In genomic region chr6:24899647-24900325, GRCh38 we compare ENCODE assay signal across 12 cellular contexts. TPM values are rescaled to one million over a fixed set of nuclear protein-coding genes. Genes with fewer than 3 reads are reported as not detected.
DNase-seq lines count a peak whose midpoint lies in the region; ATAC-seq and TF ChIP-seq lines count a peak whose summit lies in the region.
"Had no signal": no experiment of that assay in that cellular context is flagged by ENCODE, and none has a peak within 500 bp of the region (broad histone marks: within the 10 kb centered on the region; RNA-seq: fewer than 3 reads in every experiment).

No MANE protein-coding gene starts in this region.

- no peaks in the 10 kb centered on the region for H3K79me1 ChIP-seq in H9 (ENCODE audit: insufficient read depth, low read depth, low read length, poor library complexity, severe bottlenecking)

- no peak overlapping the region for H3K14ac ChIP-seq in H9 (ENCODE audit: insufficient read depth, low read length)

- no peak overlapping the region for H3K18ac ChIP-seq in H9 (ENCODE audit: insufficient read length, low read depth, low read length)

- H2BK15ac ChIP-seq in H9 (ENCODE audit: low read depth, low read length) = no peak overlapping the region

- H3K23ac ChIP-seq in H9 (ENCODE audit: insufficient read length, low read depth, low read length) = no peak overlapping the region

- H3K9me3 ChIP-seq in H9 (ENCODE audit: control insufficient read depth, low read depth, low read length) (no peaks in the 10 kb centered on the region), left lung (no peaks in the 10 kb centered on the region)

- WGBS in H9 (ENCODE audit: extremely low coverage, insufficient read length, low lambda C conversion rate) = no CpG with 5 or more reads among the region's 11 CpGs

- DNase-seq in H9 (no peak), astrocyte of the hippocampus (ENCODE audit: low read depth, low spot score) (peak; percentile 81), left colon (no peak), left lung (no peak), DMS79 treated with DMSO at 0.1 percent for 48 hours (lab: John Stamatoyannopoulos, UW) (no peak)
- DNase-seq in T-helper 2 cell treated with Interferon-gamma antibody and Interleukin-4, amounts not matched to agents 5 μg/mL and 100 μg/mL, for 36 hours (ENCODE audit: low spot score) = peak; percentile 49
- DNase-seq in stimulated activated CD8-positive, alpha-beta memory T cell treated with anti-CD3 and anti-CD28 coated beads, Interleukin-15, amount 100 ng/mL, for 48 hours (ENCODE audit: low read depth in 2 of 2) = peak; percentile 25 to 36
- DNase-seq: foreskin keratinocyte, IMR-90 had no signal

- H2AK5ac ChIP-seq in H9 (ENCODE audit: insufficient read length, low read length) = no peak overlapping the region

- no peak overlapping the region for H3K56ac ChIP-seq in H9 (ENCODE audit: insufficient read length, low read depth, low read length)

- no peak overlapping the region for H2BK12ac ChIP-seq in H9 (ENCODE audit: insufficient read length, low read depth, low read length)

- no peak overlapping the region for H3K4me3 ChIP-seq in left lung
- H3K4me3 ChIP-seq: cardiac muscle cell, lung had no signal

- H3K4me2 ChIP-seq in H9 (ENCODE audit: insufficient read depth, insufficient read length, low read length) = no peak overlapping the region

- no peaks in the 10 kb centered on the region for H4K20me1 ChIP-seq in H9 (ENCODE audit: control insufficient read depth, insufficient read depth, insufficient read length)

- no peaks in the 10 kb centered on the region for H3K9me3 Mint-ChIP-seq in H9
- peaks cover 11% of the 10 kb centered on the region for H3K9me3 Mint-ChIP-seq in T-helper 2 cell treated with Interferon-gamma antibody and Interleukin-4, amounts not matched to agents 5 μg/mL and 100 μg/mL, for 36 hours

- H3K27ac ChIP-seq in H9 (ENCODE audit: insufficient read length, low read depth, low read length) (no peak overlapping the region), left lung (no peak overlapping the region)
- H3K27ac ChIP-seq: cardiac muscle cell, foreskin keratinocyte had no signal

- no peak overlapping the region for H2BK5ac ChIP-seq in H9 (ENCODE audit: insufficient read length, low read length)

- no peak overlapping the region for H4K91ac ChIP-seq in H9 (ENCODE audit: insufficient read length, low read depth, low read length)

- peak overlapping the region; percentile 38 to 85 (median 61); a peak in 3 of 7 replicates for H3K27ac Mint-ChIP-seq in H9
- H3K27ac Mint-ChIP-seq in T-helper 2 cell treated with Interferon-gamma antibody and Interleukin-4, amounts not matched to agents 5 μg/mL and 100 μg/mL, for 36 hours = peak overlapping the region; percentile 11

- no peak overlapping the region for H3T11ph ChIP-seq in H9 (ENCODE audit: low read length)

- H3K27me3 ChIP-seq in H9 (ENCODE audit: insufficient read depth, low read length) = no peaks in the 10 kb centered on the region
- no peaks in the 10 kb centered on the region for H3K27me3 ChIP-seq in left lung
- H3K27me3 ChIP-seq: cardiac muscle cell had no signal

- no peak overlapping the region for H2BK120ac ChIP-seq in H9 (ENCODE audit: low read depth, low read length, poor library complexity, severe bottlenecking)

- ATAC-seq in left colon = no peak
- ATAC-seq in left lung = no peak
- ATAC-seq: foreskin keratinocyte had no signal

- no peak overlapping the region for H3K4ac ChIP-seq in H9 (ENCODE audit: low read depth, low read length)

- peaks cover 0 to 8% (median 0%) of the 10 kb centered on the region in 3 experiments; a peak in 2 of 7 replicates for H3K36me3 Mint-ChIP-seq in H9 (ENCODE audit: insufficient read depth in 1 of 3, low read depth in 3 of 3)
- peaks cover 79% of the 10 kb centered on the region for H3K36me3 Mint-ChIP-seq in T-helper 2 cell treated with Interferon-gamma antibody and Interleukin-4, amounts not matched to agents 5 μg/mL and 100 μg/mL, for 36 hours (ENCODE audit: low read depth)

- no peak for TF ChIP-seq CTCF in H9 (conservative IDR thresholded peaks at IDR 0.05)
- TF ChIP-seq CTCF in left lung (IDR thresholded peaks at IDR 0.05) = no peak

- H3K4me1 ChIP-seq in H9 (ENCODE audit: insufficient read depth, low read length) (no peaks in the 10 kb centered on the region), left lung (peaks cover 0 to 35% of the 10 kb centered on the region in 2 donors)
- H3K4me1 ChIP-seq: foreskin keratinocyte had no signal

- H4K8ac ChIP-seq in H9 (replicated peaks; ENCODE audit: insufficient read length, low read depth, low read length) = no peak overlapping the region

- H3K23me2 ChIP-seq in H9 (ENCODE audit: insufficient read length, low read depth, low read length, poor library complexity, severe bottlenecking) = no peaks in the 10 kb centered on the region

- peaks cover 0 to 19% of the 10 kb centered on the region in 2 donors for H3K36me3 ChIP-seq in left lung
- H3K36me3 ChIP-seq: cardiac muscle cell had no signal

- intact Hi-C loops in left colon (cut with DNase I, micrococcal nuclease) (no loop called here), left lung (cut with DNase I) (no loop called here)

- H3K79me2 ChIP-seq in H9 (ENCODE audit: insufficient read depth, low read length) = no peaks in the 10 kb centered on the region

- H3K4me1 Mint-ChIP-seq in H9 = peaks cover 14 to 18% of the 10 kb centered on the region in 2 experiments; a peak in 3 of 4 replicates
- H3K4me1 Mint-ChIP-seq in T-helper 2 cell treated with Interferon-gamma antibody and Interleukin-4, amounts not matched to agents 5 μg/mL and 100 μg/mL, for 36 hours (ENCODE audit: low read depth) = peaks cover 40% of the 10 kb centered on the region

- H2BK20ac ChIP-seq in H9 (ENCODE audit: low read depth, low read length, poor library complexity, severe bottlenecking) = no peak overlapping the region

- H3K9ac ChIP-seq in H9 (ENCODE audit: extremely low read depth, insufficient read length, low read length) = no peak overlapping the region

- H3K4me3 Mint-ChIP-seq in H9 = no peak overlapping the region
- peak overlapping the region; percentile 43 for H3K4me3 Mint-ChIP-seq in T-helper 2 cell treated with Interferon-gamma antibody and Interleukin-4, amounts not matched to agents 5 μg/mL and 100 μg/mL, for 36 hours

- no peak overlapping the region for H2AFZ ChIP-seq in H9 (ENCODE audit: low read length)

- no peaks in the 10 kb centered on the region for H3K27me3 Mint-ChIP-seq in H9 (ENCODE audit: low read depth)
- no peaks in the 10 kb centered on the region for H3K27me3 Mint-ChIP-seq in T-helper 2 cell treated with Interferon-gamma antibody and Interleukin-4, amounts not matched to agents 5 μg/mL and 100 μg/mL, for 36 hours (ENCODE audit: low read depth)

- H4K5ac ChIP-seq in H9 (ENCODE audit: insufficient read length, low read depth, low read length) = no peak overlapping the region

RNA-seq across cellular contexts. Expression of gene RIPOR2, which starts 36.0 kb away (rescaled TPM):
- total RNA-seq in H9 (2021) = 5.0 and 5.1 TPM in 2 replicates
- total RNA-seq in left colon = 1 to 10 TPM; 1.7 to 2.8 TPM
- total RNA-seq in left lung = 10 to 100 TPM; 18.7 to 56.8 TPM
- total RNA-seq: G401 had no signal

Comparison
In these comparisons a context has a peak if more than half of its experiments do, and no peak if none do; other contexts are left out.
1. DNase-seq: peak in T-helper 2 cell treated with Interferon-gamma antibody and Interleukin-4, amounts not matched to agents 5 μg/mL and 100 μg/mL, for 36 hours (single experiment), astrocyte of the hippocampus (single experiment) and stimulated activated CD8-positive, alpha-beta memory T cell treated with anti-CD3 and anti-CD28 coated beads, Interleukin-15, amount 100 ng/mL, for 48 hours (2 of 2); none in H9 (single experiment), left colon (0 of 2), left lung (0 of 2) and DMS79 treated with DMSO at 0.1 percent for 48 hours (single experiment).